ENCODE assay signal across 22 cellular contexts in the genomic region with DNA sequence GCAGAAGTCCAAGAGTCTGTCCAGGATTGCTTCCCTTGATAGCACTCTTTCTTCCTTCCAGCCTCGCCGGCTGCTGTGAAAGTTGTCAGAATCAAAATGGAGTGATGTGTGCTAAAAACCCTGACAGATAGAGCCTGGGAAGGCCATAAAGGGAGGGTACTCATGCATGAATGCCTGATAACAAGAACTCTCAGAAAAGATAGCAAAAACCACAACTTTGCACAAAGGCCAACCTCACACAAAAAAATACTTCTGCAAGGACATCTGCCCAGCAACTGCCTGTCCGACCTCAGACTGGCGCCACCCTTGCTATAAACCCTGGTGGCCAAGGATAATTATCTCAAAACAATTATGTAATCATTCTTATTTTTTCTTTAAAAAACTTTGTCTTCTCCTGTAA.
"Had no signal": no experiment of that assay in that cellular context is flagged by ENCODE, and none has a peak within 500 bp of the region (broad histone marks: within the 10 kb centered on the region; RNA-seq: fewer than 3 reads in every experiment).

No MANE protein-coding gene starts in this region.

- H3K4me1 ChIP-seq: body of pancreas, foreskin keratinocyte, upper lobe of left lung had no signal

- H3K4me3 ChIP-seq: body of pancreas, cardiac muscle cell, left lung, neural progenitor cell, spleen, upper lobe of left lung had no signal

- H3K4me2 ChIP-seq: neural progenitor cell had no signal

- H3K36me3 ChIP-seq: cardiac muscle cell, left lung, neural progenitor cell, spleen, upper lobe of left lung had no signal

- ATAC-seq: activated naive CD8-positive, alpha-beta T cell treated with anti-CD3 and anti-CD28 coated beads, Interleukin-2, amount 50 U/mL, for 24 hours; activated T-cell treated with anti-CD3 and anti-CD28 coated beads, Interleukin-2, amount 50 U/mL, for 4 hours; body of pancreas; foreskin keratinocyte; left lung; naive thymus-derived CD8-positive, alpha-beta T cell had no signal

- H3K27ac ChIP-seq: body of pancreas, cardiac muscle cell, foreskin keratinocyte, left lung, neural progenitor cell, spleen, upper lobe of left lung had no signal

- H3K9ac ChIP-seq: neural progenitor cell had no signal

- H3K27me3 ChIP-seq: body of pancreas, cardiac muscle cell, foreskin keratinocyte, left lung, neural progenitor cell, upper lobe of left lung had no signal

- H3K9me3 ChIP-seq: body of pancreas, left lung, spleen, upper lobe of left lung had no signal

- DNase-seq: activated CD4-positive, alpha-beta T cell treated with anti-CD3 and anti-CD28 coated beads for 4 hours; activated CD4-positive, alpha-beta T cell treated with anti-CD3 and anti-CD28 coated beads, Interleukin-2, amount 50 U/mL, for 48 hours; activated CD4-positive, CD25-positive, alpha-beta regulatory T cell; activated CD8-positive, alpha-beta memory T cell treated with anti-CD3 and anti-CD28 coated beads, Interleukin-2, amount 50 U/mL, for 48 hours; activated naive CD4-positive, alpha-beta T cell treated with anti-CD3 and anti-CD28 coated beads, Interleukin-2, amount 10 ng/mL, durations not matched to agents 7 days and 5 days; activated naive CD8-positive, alpha-beta T cell treated with anti-CD3 and anti-CD28 coated beads, Interleukin-2, amount 50 U/mL, for 24 hours; activated T-cell treated with anti-CD3 and anti-CD28 coated beads, Interleukin-2, amount 50 U/mL, for 4 hours; anterior cingulate cortex; body of pancreas; cortex of kidney; erythroblast; foreskin keratinocyte; kidney; left lung; naive thymus-derived CD8-positive, alpha-beta T cell; spleen; stimulated activated CD4-positive, alpha-beta T cell treated with anti-CD3 and anti-CD28 coated beads, Interleukin-4, amount 100 ng/mL, for 1 hour; stimulated activated naive CD4-positive, alpha-beta T cell; T-helper 1 cell; upper lobe of left lung had no signal
